8 cellular contexts compared by ENCODE assay signal in the genomic region with DNA sequence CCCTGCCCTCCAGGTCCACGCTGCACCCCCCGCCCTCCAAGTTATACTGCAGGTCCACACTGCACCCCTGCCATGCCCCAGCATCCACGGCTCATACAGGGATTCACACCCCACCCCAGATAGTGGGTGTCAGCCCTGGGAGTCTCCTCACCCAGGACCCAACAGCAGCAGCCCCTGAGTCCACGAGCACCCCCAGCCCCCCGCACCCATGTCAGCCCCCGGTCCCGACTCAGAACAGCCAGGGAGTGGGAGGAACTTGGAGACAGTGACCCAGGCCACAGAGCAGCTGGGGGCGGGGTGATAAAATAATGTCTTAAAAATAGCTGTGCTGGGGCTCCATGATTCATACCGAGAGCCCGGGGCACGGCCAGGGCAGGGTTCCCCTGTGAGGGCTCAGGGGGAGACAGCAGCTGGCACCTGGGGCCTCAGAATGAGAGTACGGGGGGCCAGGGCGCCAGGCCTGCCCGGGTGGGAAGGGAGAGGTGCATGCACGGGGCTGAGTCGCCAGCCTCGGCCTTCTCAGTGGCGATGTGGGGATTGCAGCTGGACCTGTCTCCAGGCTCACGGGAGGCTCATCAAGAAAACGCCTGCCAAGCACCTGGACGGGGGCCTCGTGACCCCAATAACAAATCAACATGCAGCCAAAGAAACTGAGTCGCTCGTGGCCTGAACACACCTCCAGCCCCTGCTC. TPM values are rescaled to one million over a fixed set of nuclear protein-coding genes. Genes with fewer than 3 reads are reported as not detected.
DNase-seq lines count a peak whose midpoint lies in the region; ATAC-seq, FAIRE-seq and TF ChIP-seq lines count a peak whose summit lies in the region.

No MANE protein-coding gene starts in this region.

- 2% methylated on average over 24 of the region's 24 CpGs for WGBS in GM12878 (ENCODE audit: insufficient coverage, insufficient replicate concordance, low lambda C conversion rate, missing lambda C conversion rate)

- peaks cover 11% of the 10 kb centered on the region for H3K79me2 ChIP-seq in GM12878 (ENCODE audit: control insufficient read depth, insufficient read depth, low read length)

- no peaks in the 10 kb centered on the region for H4K20me1 ChIP-seq in GM12878 (ENCODE audit: control insufficient read depth, insufficient read depth)

- peak; percentile 43 for ATAC-seq in GM18505 (IDR thresholded peaks at IDR 0.05; ENCODE audit: unreplicated experiment)
- ATAC-seq in HG02588 (IDR thresholded peaks at IDR 0.05; ENCODE audit: unreplicated experiment) = peak; percentile 35
- ATAC-seq in GM12878 = peak; percentile 67
- no peak for ATAC-seq in HG02840 (IDR thresholded peaks at IDR 0.05; ENCODE audit: low FRiP score, unreplicated experiment)

- POLR2A ChIA-PET in GM12878 (lab: Charles Lee) = interaction anchor here (0.6 to 1.1 kb wide), 2 partner anchors 11 to 106 kb away, joined by 3 to 6 read pairs; no protein-coding TSS in a partner anchor

- no peak overlapping the region for H2AFZ ChIP-seq in GM12878 (ENCODE audit: control insufficient read depth, low read depth, low read length)

- H3K4me1 ChIP-seq in GM12878 (ENCODE audit: control insufficient read depth, insufficient read depth, low read length) = peaks cover 62% of the 10 kb centered on the region

- intact Hi-C loops in GM12878 (cut with micrococcal nuclease; ENCODE audit: unreplicated experiment) = no loop called here

- H3K9ac ChIP-seq in GM12878 (ENCODE audit: control insufficient read depth, insufficient read depth, low read length) = peak overlapping the region; percentile 40; the same call in 1 of the 2 replicates

- FAIRE-seq in GM12878 (lab: Jason Lieb, UNC) = peak; percentile 85

- RAD21 ChIA-PET in GM12878 (lab: Charles Lee; ENCODE audit: unreplicated experiment) = interaction anchor here (0.7 to 1.5 kb wide), 6 partner anchors 14 to 54 kb away, joined by 3 to 13 read pairs (median 5); no protein-coding TSS in a partner anchor

- peak overlapping the region; percentile 87 for H3K27ac ChIP-seq in GM12878 (ENCODE audit: control insufficient read depth, insufficient read depth)

- peak overlapping the region; percentile 88 for H3K4me2 ChIP-seq in GM12878 (ENCODE audit: control insufficient read depth, insufficient read depth)

- DNase-seq in OCI-M1 (lab: John Stamatoyannopoulos, UW) = peak; percentile 4
- DNase-seq in GM12878 (ENCODE audit: low read depth, low spot score) = no peak
- peak; percentile 50 for DNase-seq in stimulated activated CD4-positive, alpha-beta T cell treated with anti-CD3 and anti-CD28 coated beads, Interleukin-12 subunit alpha, Interleukin-12 subunit beta, amount 100 ng/mL, for 4 hours
- DNase-seq in pons (ENCODE audit: low spot score) = no peak
- DNase-seq in NCI-H2171 (lab: John Stamatoyannopoulos, UW) = no peak

- no peak for TF ChIP-seq RAD21 in GM12878 (IDR thresholded peaks at IDR 0.05; ENCODE audit: insufficient read depth, low read depth, low read length)

- peak overlapping the region; percentile 71; the same call in 1 of the 2 replicates for H3K4me3 ChIP-seq in GM12878

- H3K36me3 ChIP-seq in GM12878 (ENCODE audit: control insufficient read depth in 2 of 2, insufficient read depth in 2 of 2, low read length in 1 of 2) = peaks cover 0 to 3% of the 10 kb centered on the region in 2 experiments; a peak in 2 of 4 replicates

- CTCF ChIA-PET in GM12878 (lab: Yijun Ruan, JAX) = interaction anchor here (0.9 to 1.0 kb wide), 2 partner anchors 28 to 68 kb away, joined by 3 read pairs; no protein-coding TSS in a partner anchor

- no peaks in the 10 kb centered on the region for H3K27me3 ChIP-seq in GM12878 (replicated peaks in 1 of 2; ENCODE audit: control insufficient read depth in 2 of 2, insufficient read depth in 2 of 2, low read length in 1 of 2)

- no peaks in the 10 kb centered on the region; the same call in 2 of the 3 replicates for H3K9me3 ChIP-seq in GM12878 (replicated peaks; ENCODE audit: control insufficient read depth, insufficient read depth, low read length)

- TF ChIP-seq CTCF in GM12878 (IDR thresholded peaks at IDR 0.05 in 2 of 3, conservative IDR thresholded peaks at IDR 0.05 in 1 of 3; ENCODE audit: control insufficient read depth in 2 of 3, extremely low read depth in 1 of 3, insufficient read depth in 1 of 3, low read depth in 3 of 3, low read length in 3 of 3) = no peak

- peak; percentile 85 to 86; a peak in 3 of 4 replicates for TF ChIP-seq EP300 in GM12878 (IDR thresholded peaks at IDR 0.05; ENCODE audit: borderline replicate concordance in 1 of 2, control insufficient read depth in 1 of 2, low read depth in 2 of 2, low read length in 2 of 2)

- in situ Hi-C loops in GM12878 (cut with MboI) = no loop called here

- BruUV-seq in GM12878 (replicated peaks; lab: Mats Ljungman, UMichigan) = no TSS peak

- SMC1A ChIA-PET in GM12878 (lab: Charles Lee; ENCODE audit: uncharacterized antibody, unreplicated experiment) = interaction anchor here (0.7 to 1.4 kb wide), 3 partner anchors 17 to 28 kb away, joined by 3 to 12 read pairs (median 5); no protein-coding TSS in a partner anchor

- TF ChIP-seq POLR2A in GM18505 (IDR thresholded peaks at IDR 0.05; ENCODE audit: borderline replicate concordance, extremely low read depth, insufficient read depth, insufficient read length) (peak; percentile 28), GM12878 (IDR thresholded peaks at IDR 0.05; ENCODE audit: low read depth, low read length) (no peak)

RNA-seq across cellular contexts. Expression of gene ADAP1, which starts 29.8 kb away (rescaled TPM):
- total RNA-seq in GM12878 (2013; cell fraction: nucleolus; rRNA removed) = 23.8 and 32.2 TPM in 2 replicates
- total RNA-seq in GM12878 (2014; rRNA removed) (34.0 and 44.2 TPM in 2 replicates), GM12878 (2014; rRNA removed; fragmentation: Illumina TruSeq; extraction: Trizol) (15.8 and 17.9 TPM in 2 replicates), GM12878 (2021) (38.7 and 42.3 TPM in 2 replicates)
- polyA plus RNA-seq in GM12878 (2011; ENCODE audit: low read depth) = 3.9 TPM
- polyA plus RNA-seq in GM12878 (2011; rRNA removed) (16.6 and 22.5 TPM in 2 replicates), GM12878 (2014; fragmentation: Illumina TruSeq; extraction: Trizol) (8.0 and 22.0 TPM in 2 replicates), GM12878 (2014; fragmentation: Nextera tagmentation; extraction: Ambion mirVana) (under 1 TPM in 1 of 2 experiments, not detected in 1; 0.22 TPM), GM12878 (2014; rRNA removed) (28.9 and 35.5 TPM in 2 replicates), GM12878 (2016; fragmentation: Nextera tagmentation; extraction: Ambion mirVana) (10 to 100 TPM in 1 of 2 experiments, 1 to 10 TPM in 1; 6.7 to 12.7 TPM)
- polyA plus RNA-seq in GM12878 (2011; cell fraction: cytosol; rRNA removed) = 30.5 and 44.3 TPM in 2 replicates
- polyA plus RNA-seq in GM12878 (2011; cell fraction: nucleus; rRNA removed) = 55.5 and 64.6 TPM in 2 replicates
- 17.1 and 19.8 TPM in 2 replicates for polyA plus RNA-seq in GM12878 (2012)
- 15.7 and 37.9 TPM in 2 replicates for polyA minus RNA-seq in GM12878 (2011; rRNA and poly(A)+ RNA removed)
- polyA minus RNA-seq in GM12878 (2011; cell fraction: cytosol; rRNA and poly(A)+ RNA removed) = 22.1 and 25.5 TPM in 2 replicates
- 14.0 and 35.4 TPM in 2 replicates for polyA minus RNA-seq in GM12878 (2011; cell fraction: nucleus; rRNA and poly(A)+ RNA removed)

RNA-seq across cellular contexts. Expression of gene GET4, which starts 48.3 kb away (rescaled TPM):
- 17.2 and 17.8 TPM in 2 replicates for total RNA-seq in GM12878 (2013; cell fraction: nucleolus; rRNA removed)
- total RNA-seq in GM12878 (2014; rRNA removed) = 42.9 and 53.6 TPM in 2 replicates
- total RNA-seq in GM12878 (2014; rRNA removed; fragmentation: Illumina TruSeq; extraction: Trizol) = 12.0 and 16.1 TPM in 2 replicates
- 40.7 and 42.1 TPM in 2 replicates for total RNA-seq in GM12878 (2021)
- 18.4 TPM for polyA plus RNA-seq in GM12878 (2011; ENCODE audit: low read depth)
- polyA plus RNA-seq in GM12878 (2011; rRNA removed) = 17.6 and 25.9 TPM in 2 replicates
- 37.7 and 58.5 TPM in 2 replicates for polyA plus RNA-seq in GM12878 (2011; cell fraction: cytosol; rRNA removed)
- 78.1 and 98.0 TPM in 2 replicates for polyA plus RNA-seq in GM12878 (2011; cell fraction: nucleus; rRNA removed)
- polyA plus RNA-seq in GM12878 (2012) = 31.9 and 33.0 TPM in 2 replicates
- polyA plus RNA-seq in GM12878 (2014; fragmentation: Illumina TruSeq; extraction: Trizol) = 4.4 and 14.0 TPM in 2 replicates
- 1 to 10 TPM in 1 of 2 experiments, under 1 TPM in 1; 0.66 to 2.3 TPM for polyA plus RNA-seq in GM12878 (2014; fragmentation: Nextera tagmentation; extraction: Ambion mirVana)
- 69.0 and 76.0 TPM in 2 replicates for polyA plus RNA-seq in GM12878 (2014; rRNA removed)
- 10 to 100 TPM; 68.9 to 73.8 TPM for polyA plus RNA-seq in GM12878 (2016; fragmentation: Nextera tagmentation; extraction: Ambion mirVana)
- polyA minus RNA-seq in GM12878 (2011; rRNA and poly(A)+ RNA removed) = 4.9 and 14.2 TPM in 2 replicates
- 4.7 and 9.1 TPM in 2 replicates for polyA minus RNA-seq in GM12878 (2011; cell fraction: cytosol; rRNA and poly(A)+ RNA removed)
- polyA minus RNA-seq in GM12878 (2011; cell fraction: nucleus; rRNA and poly(A)+ RNA removed) = 9.3 and 12.3 TPM in 2 replicates

RNA-seq across cellular contexts. Expression of gene COX19, which starts 50.7 kb away (rescaled TPM):
- total RNA-seq in GM12878 (2013; cell fraction: nucleolus; rRNA removed) = 117 and 121 TPM in 2 replicates
- total RNA-seq in GM12878 (2014; rRNA removed) = 10.2 and 12.5 TPM in 2 replicates
- total RNA-seq in GM12878 (2014; rRNA removed; fragmentation: Illumina TruSeq; extraction: Trizol) = 9.5 and 11.4 TPM in 2 replicates
- total RNA-seq in GM12878 (2021) = 8.6 and 9.0 TPM in 2 replicates
- 4.5 TPM for polyA plus RNA-seq in GM12878 (2011; ENCODE audit: low read depth)
- polyA plus RNA-seq in GM12878 (2011; rRNA removed) = 15.9 and 17.0 TPM in 2 replicates
- polyA plus RNA-seq in GM12878 (2011; cell fraction: cytosol; rRNA removed) = 10.8 and 11.2 TPM in 2 replicates
- 22.4 and 24.8 TPM in 2 replicates for polyA plus RNA-seq in GM12878 (2011; cell fraction: nucleus; rRNA removed)
- polyA plus RNA-seq in GM12878 (2012) = 6.9 and 7.6 TPM in 2 replicates
- 7.0 and 12.4 TPM in 2 replicates for polyA plus RNA-seq in GM12878 (2014; fragmentation: Illumina TruSeq; extraction: Trizol)
- 1 to 10 TPM; 3.7 to 6.6 TPM for polyA plus RNA-seq in GM12878 (2014; fragmentation: Nextera tagmentation; extraction: Ambion mirVana)
- polyA plus RNA-seq in GM12878 (2014; rRNA removed) = 8.9 and 10.2 TPM in 2 replicates
- polyA plus RNA-seq in GM12878 (2016; fragmentation: Nextera tagmentation; extraction: Ambion mirVana) = 10 to 100 TPM; 15.0 to 17.9 TPM
- 11.1 and 20.0 TPM in 2 replicates for polyA minus RNA-seq in GM12878 (2011; rRNA and poly(A)+ RNA removed)
- polyA minus RNA-seq in GM12878 (2011; cell fraction: cytosol; rRNA and poly(A)+ RNA removed) = 2.1 and 2.7 TPM in 2 replicates
- 11.1 and 16.1 TPM in 2 replicates for polyA minus RNA-seq in GM12878 (2011; cell fraction: nucleus; rRNA and poly(A)+ RNA removed)

RNA-seq across cellular contexts. Expression of gene CYP2W1, which starts 58.3 kb away (rescaled TPM):
- total RNA-seq in GM12878 (2013; cell fraction: nucleolus; rRNA removed) = not detected in 2 replicates
- total RNA-seq in GM12878 (2014; rRNA removed) (not detected in 2 replicates), GM12878 (2014; rRNA removed; fragmentation: Illumina TruSeq; extraction: Trizol) (not detected in 2 replicates), GM12878 (2021) (not detected in 2 replicates)
- not detected for polyA plus RNA-seq in GM12878 (2011; ENCODE audit: low read depth)
- polyA plus RNA-seq in GM12878 (2011; rRNA removed) (not detected in 2 replicates), GM12878 (2014; fragmentation: Illumina TruSeq; extraction: Trizol) (not detected in 2 replicates), GM12878 (2014; fragmentation: Nextera tagmentation; extraction: Ambion mirVana) (not detected), GM12878 (2014; rRNA removed) (not detected in 2 replicates), GM12878 (2016; fragmentation: Nextera tagmentation; extraction: Ambion mirVana) (not detected)
- polyA plus RNA-seq in GM12878 (2011; cell fraction: cytosol; rRNA removed) = not detected in 2 replicates
- polyA plus RNA-seq in GM12878 (2011; cell fraction: nucleus; rRNA removed) = 0.04 and 0.07 TPM in 2 replicates
- polyA plus RNA-seq in GM12878 (2012) = not detected in 2 replicates
- not detected in 2 replicates for polyA minus RNA-seq in GM12878 (2011; rRNA and poly(A)+ RNA removed)
- not detected in 2 replicates for polyA minus RNA-seq in GM12878 (2011; cell fraction: cytosol; rRNA and poly(A)+ RNA removed)
- not detected in 2 replicates for polyA minus RNA-seq in GM12878 (2011; cell fraction: nucleus; rRNA and poly(A)+ RNA removed)

Comparison
In these comparisons a context has a peak if more than half of its experiments do, and no peak if none do; other contexts are left out.
1. DNase-seq: peak in OCI-M1 (single experiment) and stimulated activated CD4-positive, alpha-beta T cell treated with anti-CD3 and anti-CD28 coated beads, Interleukin-12 subunit alpha, Interleukin-12 subunit beta, amount 100 ng/mL, for 4 hours (single experiment); none in GM12878 (single experiment), pons (single experiment) and NCI-H2171 (single experiment).